Comparison of ENCODE assay signal across 9 cellular contexts in genomic region chr18:500230-500555, GRCh38. TPM values are rescaled to one million over a fixed set of nuclear protein-coding genes. Genes with fewer than 3 reads are reported as not detected.
A peak's percentile ranks its signal among the peaks of the same experiment; 100 is the strongest.
DNase-seq lines count a peak whose midpoint lies in the region; ATAC-seq, FAIRE-seq and TF ChIP-seq lines count a peak whose summit lies in the region.
"Had no signal": no experiment of that assay in that cellular context is flagged by ENCODE, and none has a peak within 500 bp of the region (broad histone marks: within the 10 kb centered on the region; RNA-seq: fewer than 3 reads in every experiment).

No MANE protein-coding gene starts in this region.

- FAIRE-seq in pancreas (lab: Jason Lieb, UNC) (no peak), HTR-8/SVneo (lab: Jason Lieb, UNC) (no peak)

- peaks cover 20% of the 10 kb centered on the region for H3K27me3 Mint-ChIP-seq in glutamatergic neuron (ENCODE audit: unreplicated experiment)

- H3K4me1 Mint-ChIP-seq in glutamatergic neuron (ENCODE audit: low read depth, unreplicated experiment): no peaks in the 10 kb centered on the region
- H3K4me1 Mint-ChIP-seq: central memory CD8-positive, alpha-beta T cell had no signal

- ATAC-seq in pancreas: peak; percentile 15 to 45 (median 28)
- no peak for ATAC-seq in HG03196 (IDR thresholded peaks at IDR 0.05; ENCODE audit: unreplicated experiment)
- no peak for ATAC-seq in GM21381 (IDR thresholded peaks at IDR 0.05; ENCODE audit: unreplicated experiment)

- WGBS in pancreas, 2 donors: 1% methylated on average over 35 to 40 of the region's 40 CpGs

- H3K27me3 ChIP-seq in SJSA1 (replicated peaks) (no peaks in the 10 kb centered on the region), pancreas (peaks cover 0 to 4% (median 4%) of the 10 kb centered on the region in 4 donors)

- H3K27ac ChIP-seq in SJSA1 (peak overlapping the region; percentile 11), pancreas (no peak overlapping the region)

- H3K36me3 ChIP-seq in SJSA1 (no peaks in the 10 kb centered on the region), pancreas (no peaks in the 10 kb centered on the region)

- H3K4me3 ChIP-seq in SJSA1 (peak overlapping the region; percentile 77), pancreas (peak overlapping the region in 3 of 4 donors; percentile 19 to 43 (median 39))

- peak overlapping the region; percentile 80 for H3K4me3 Mint-ChIP-seq in glutamatergic neuron (ENCODE audit: unreplicated experiment)
- H3K4me3 Mint-ChIP-seq: central memory CD8-positive, alpha-beta T cell had no signal

- intact Hi-C loops in pancreas (cut with DNase I): no loop called here

- H3K9me3 Mint-ChIP-seq in glutamatergic neuron (ENCODE audit: unreplicated experiment): peaks cover 5% of the 10 kb centered on the region
- H3K9me3 Mint-ChIP-seq: central memory CD8-positive, alpha-beta T cell had no signal

- H3K4me1 ChIP-seq in SJSA1 (replicated peaks): peaks cover 33% of the 10 kb centered on the region
- peaks cover 0 to 8% (median 7%) of the 10 kb centered on the region in 3 donors for H3K4me1 ChIP-seq in pancreas

- H3K27ac Mint-ChIP-seq in glutamatergic neuron (ENCODE audit: unreplicated experiment): no peak overlapping the region

- DNase-seq in AG20443 (ENCODE audit: low spot score): peak; percentile 55
- DNase-seq in SJSA1 (ENCODE audit: low read depth in 1 of 2, low spot score in 2 of 2): no peak
- no peak for DNase-seq in glutamatergic neuron
- DNase-seq in pancreas: no peak
- DNase-seq in NK-92 (lab: John Stamatoyannopoulos, UW; ENCODE audit: unreplicated experiment): no peak
- DNase-seq in HTR-8/SVneo (ENCODE audit: insufficient read length, low spot score): no peak

- no peaks in the 10 kb centered on the region for H3K36me3 Mint-ChIP-seq in glutamatergic neuron (ENCODE audit: unreplicated experiment)

- no peaks in the 10 kb centered on the region for H3K9me3 ChIP-seq in SJSA1 (replicated peaks)
- no peaks in the 10 kb centered on the region for H3K9me3 ChIP-seq in pancreas

- no peak for TF ChIP-seq CTCF in glutamatergic neuron (IDR thresholded peaks at IDR 0.05; ENCODE audit: partially characterized antibody, unreplicated experiment)
- TF ChIP-seq CTCF in pancreas (IDR thresholded peaks at IDR 0.05): no peak

RNA-seq across cellular contexts. Expression of gene COLEC12, which starts 0.3 kb away (rescaled TPM):
- 58.8 and 111 TPM in 2 replicates for total RNA-seq in SJSA1 (2014; rRNA removed; shearing (Covaris generic))
- total RNA-seq in glutamatergic neuron (ENCODE audit: unreplicated experiment) (0.20 TPM), pancreas (1 to 10 TPM in 4 of 6 donors, under 1 TPM in 2; 0.56 to 5.5 (median 2.5) TPM)
- polyA plus RNA-seq in pancreas: under 1 TPM; 0.35 to 0.76 TPM

Comparison
In these comparisons a context has a peak if more than half of its experiments do, and no peak if none do; other contexts are left out.
1. ATAC-seq: peak in pancreas (4 of 4); none in HG03196 (single experiment) and GM21381 (single experiment).